8 cellular contexts compared by ENCODE assay signal in genomic region chr19:869245-870177, GRCh38. TPM values are rescaled to one million over a fixed set of nuclear protein-coding genes. Genes with fewer than 3 reads are reported as not detected.
DNase-seq lines count a peak whose midpoint lies in the region; ATAC-seq and TF ChIP-seq lines count a peak whose summit lies in the region.

No MANE protein-coding gene starts in this region.

- H3K9ac ChIP-seq in subcutaneous abdominal adipose tissue (ENCODE audit: low read length in 5 of 5), result peak overlapping the region in 2 of 5 donors; percentile 20 to 64

- H3K4me1 ChIP-seq in subcutaneous abdominal adipose tissue (ENCODE audit: control insufficient read depth in 5 of 5, insufficient read depth in 5 of 5, low read length in 5 of 5), result peaks cover 2 to 34% (median 21%) of the 10 kb centered on the region in 5 donors

- H3K27me3 ChIP-seq in subcutaneous abdominal adipose tissue (ENCODE audit: control insufficient read depth in 5 of 5, insufficient read depth in 4 of 5, low read length in 5 of 5), result no peaks in the 10 kb centered on the region

- H3K4me3 Mint-ChIP-seq in activated T-helper 1 cell treated with anti-CD3 and anti-CD28 coated beads, Interleukin-12 subunit alpha, Interleukin-12 subunit beta, Interleukin-2, Interleukin-4 antibody, amounts not matched to agents 30 ng/mL and 10 ng/mL and 1 ng/mL, durations not matched to agents 14 hours and 24 hours and 36 hours, result no peak overlapping the region

- H3K4me1 Mint-ChIP-seq in activated T-helper 1 cell treated with anti-CD3 and anti-CD28 coated beads, Interleukin-12 subunit alpha, Interleukin-12 subunit beta, Interleukin-2, Interleukin-4 antibody, amounts not matched to agents 30 ng/mL and 10 ng/mL and 1 ng/mL, durations not matched to agents 14 hours and 24 hours and 36 hours (ENCODE audit: low read depth), result no peaks in the 10 kb centered on the region

- in situ Hi-C loops in astrocyte of the cerebellum (cut with HindIII; ENCODE audit: low sequenced_read_pairs), result no loop called here

- no peaks in the 10 kb centered on the region for H3K9me3 ChIP-seq in subcutaneous abdominal adipose tissue (ENCODE audit: control insufficient read depth in 5 of 5, low read length in 5 of 5)

- H3K4me3 ChIP-seq in astrocyte of the cerebellum (ENCODE audit: low read depth, low read length) (no peak overlapping the region), subcutaneous abdominal adipose tissue (ENCODE audit: low read depth in 1 of 5, low read length in 5 of 5) (no peak overlapping the region)

- peaks cover 0 to 39% (median 37%) of the 10 kb centered on the region in 5 donors for H3K36me3 ChIP-seq in subcutaneous abdominal adipose tissue (ENCODE audit: control insufficient read depth in 5 of 5, insufficient read depth in 5 of 5, low read length in 5 of 5)

- intact Hi-C loops in activated T-helper 1 cell treated with anti-CD3 and anti-CD28 coated beads, Interleukin-12 subunit alpha, Interleukin-12 subunit beta, Interleukin-2, Interleukin-4 antibody, amounts not matched to agents 30 ng/mL and 10 ng/mL and 1 ng/mL, durations not matched to agents 14 hours and 24 hours and 36 hours (cut with micrococcal nuclease), result no loop called here

- H3K27ac Mint-ChIP-seq in activated T-helper 1 cell treated with anti-CD3 and anti-CD28 coated beads, Interleukin-12 subunit alpha, Interleukin-12 subunit beta, Interleukin-2, Interleukin-4 antibody, amounts not matched to agents 30 ng/mL and 10 ng/mL and 1 ng/mL, durations not matched to agents 14 hours and 24 hours and 36 hours, result no peak overlapping the region

- TF ChIP-seq CTCF in astrocyte of the cerebellum (IDR thresholded peaks at IDR 0.05; ENCODE audit: low read depth, low read length, missing control alignments) (no peak), GM10266 (IDR thresholded peaks at IDR 0.05; ENCODE audit: control insufficient read depth, insufficient read depth, low read depth, missing control alignments) (no peak)

- H3K36me3 Mint-ChIP-seq in activated T-helper 1 cell treated with anti-CD3 and anti-CD28 coated beads, Interleukin-12 subunit alpha, Interleukin-12 subunit beta, Interleukin-2, Interleukin-4 antibody, amounts not matched to agents 30 ng/mL and 10 ng/mL and 1 ng/mL, durations not matched to agents 14 hours and 24 hours and 36 hours (ENCODE audit: low read depth), result peaks cover 10% of the 10 kb centered on the region

- no peaks in the 10 kb centered on the region for H3K27me3 Mint-ChIP-seq in activated T-helper 1 cell treated with anti-CD3 and anti-CD28 coated beads, Interleukin-12 subunit alpha, Interleukin-12 subunit beta, Interleukin-2, Interleukin-4 antibody, amounts not matched to agents 30 ng/mL and 10 ng/mL and 1 ng/mL, durations not matched to agents 14 hours and 24 hours and 36 hours (ENCODE audit: insufficient read depth)

- no peak for ATAC-seq in GM18498 (IDR thresholded peaks at IDR 0.05; ENCODE audit: unreplicated experiment)

- H3K9me3 Mint-ChIP-seq in activated T-helper 1 cell treated with anti-CD3 and anti-CD28 coated beads, Interleukin-12 subunit alpha, Interleukin-12 subunit beta, Interleukin-2, Interleukin-4 antibody, amounts not matched to agents 30 ng/mL and 10 ng/mL and 1 ng/mL, durations not matched to agents 14 hours and 24 hours and 36 hours, result no peaks in the 10 kb centered on the region

- DNase-seq in HK-2 (ENCODE audit: unreplicated experiment) (peak; percentile 71), astrocyte of the cerebellum (ENCODE audit: low read depth) (peak; percentile 91), iris pigment epithelial cell (ENCODE audit: low read depth) (peak; percentile 93), GM10266 (ENCODE audit: extremely low spot score) (no peak), GF-D8 (lab: John Stamatoyannopoulos, UW) (no peak)
- DNase-seq in activated T-helper 1 cell treated with anti-CD3 and anti-CD28 coated beads, Interleukin-12 subunit alpha, Interleukin-12 subunit beta, Interleukin-2, Interleukin-4 antibody, amounts not matched to agents 30 ng/mL and 10 ng/mL and 1 ng/mL, durations not matched to agents 14 hours and 24 hours and 36 hours (ENCODE audit: low spot score), result no peak

- peak overlapping the region; percentile 84 for H3K27ac ChIP-seq in subcutaneous abdominal adipose tissue (ENCODE audit: low read depth, low read length)

RNA-seq across cellular contexts. Expression of gene CFD, which starts 10.0 kb away (rescaled TPM):
- total RNA-seq in activated T-helper 1 cell treated with anti-CD3 and anti-CD28 coated beads, Interleukin-12 subunit alpha, Interleukin-12 subunit beta, Interleukin-2, Interleukin-4 antibody, amounts not matched to agents 30 ng/mL and 10 ng/mL and 1 ng/mL, durations not matched to agents 14 hours and 24 hours and 36 hours, result 0.91 and 1.2 TPM in 2 replicates

RNA-seq across cellular contexts. Expression of gene ELANE, which starts 17.4 kb away (rescaled TPM):
- not detected in 2 replicates for total RNA-seq in activated T-helper 1 cell treated with anti-CD3 and anti-CD28 coated beads, Interleukin-12 subunit alpha, Interleukin-12 subunit beta, Interleukin-2, Interleukin-4 antibody, amounts not matched to agents 30 ng/mL and 10 ng/mL and 1 ng/mL, durations not matched to agents 14 hours and 24 hours and 36 hours

RNA-seq across cellular contexts. Expression of gene MED16, which starts 23.5 kb away (rescaled TPM):
- total RNA-seq in activated T-helper 1 cell treated with anti-CD3 and anti-CD28 coated beads, Interleukin-12 subunit alpha, Interleukin-12 subunit beta, Interleukin-2, Interleukin-4 antibody, amounts not matched to agents 30 ng/mL and 10 ng/mL and 1 ng/mL, durations not matched to agents 14 hours and 24 hours and 36 hours, result 62.1 and 62.5 TPM in 2 replicates

RNA-seq across cellular contexts. Expression of gene RNU6-9, which starts 23.8 kb away (rescaled TPM):
- total RNA-seq in activated T-helper 1 cell treated with anti-CD3 and anti-CD28 coated beads, Interleukin-12 subunit alpha, Interleukin-12 subunit beta, Interleukin-2, Interleukin-4 antibody, amounts not matched to agents 30 ng/mL and 10 ng/mL and 1 ng/mL, durations not matched to agents 14 hours and 24 hours and 36 hours, result not detected in 2 replicates

RNA-seq across cellular contexts. Expression of gene PRTN3, which starts 28.7 kb away (rescaled TPM):
- not detected in 2 replicates for total RNA-seq in activated T-helper 1 cell treated with anti-CD3 and anti-CD28 coated beads, Interleukin-12 subunit alpha, Interleukin-12 subunit beta, Interleukin-2, Interleukin-4 antibody, amounts not matched to agents 30 ng/mL and 10 ng/mL and 1 ng/mL, durations not matched to agents 14 hours and 24 hours and 36 hours

Comparison
In these comparisons a context has a peak if more than half of its experiments do, and no peak if none do; other contexts are left out.
1. DNase-seq: peak in HK-2 (single experiment), astrocyte of the cerebellum (single experiment) and iris pigment epithelial cell (single experiment); none in activated T-helper 1 cell treated with anti-CD3 and anti-CD28 coated beads, Interleukin-12 subunit alpha, Interleukin-12 subunit beta, Interleukin-2, Interleukin-4 antibody, amounts not matched to agents 30 ng/mL and 10 ng/mL and 1 ng/mL, durations not matched to agents 14 hours and 24 hours and 36 hours (single experiment), GM10266 (single experiment) and GF-D8 (single experiment).